ENCODE assay signal across 8 cellular contexts in genomic region chr22:31630331-31631329, GRCh38. TPM values are rescaled to one million over a fixed set of nuclear protein-coding genes. Genes with fewer than 3 reads are reported as not detected.
DNase-seq lines count a peak whose midpoint lies in the region; ATAC-seq and TF ChIP-seq lines count a peak whose summit lies in the region.

No MANE protein-coding gene starts in this region.

- H3K4me3 Mint-ChIP-seq in CD4-positive, alpha-beta memory T cell, result peak overlapping the region; percentile 86 to 89 (median 88)
- H3K4me3 Mint-ChIP-seq in activated naive CD4-positive, alpha-beta T cell treated with anti-CD3 and anti-CD28 coated beads, Interleukin-2, amount 50 U/mL, for 24 hours, result peak overlapping the region; percentile 89
- H3K4me3 Mint-ChIP-seq in glutamatergic neuron (ENCODE audit: unreplicated experiment) (peak overlapping the region; percentile 88), osteocyte (ENCODE audit: unreplicated experiment) (peak overlapping the region; percentile 88)

- 3% methylated on average over 26 of the region's 65 CpGs for whole genome bisulfite sequencing in SK-N-SH (ENCODE audit: low lambda C conversion rate)

- no peak for TF ChIP-seq CTCF in KMS-11 (conservative IDR thresholded peaks at IDR 0.05; ENCODE audit: low read depth, low read length)
- TF ChIP-seq CTCF in SK-N-SH (IDR thresholded peaks at IDR 0.05), result no peak; the same call in 1 of the 2 replicates
- TF ChIP-seq CTCF in glutamatergic neuron (IDR thresholded peaks at IDR 0.05; ENCODE audit: partially characterized antibody, unreplicated experiment), result no peak
- no peak for TF ChIP-seq CTCF in osteocyte (IDR thresholded peaks at IDR 0.05)
- TF ChIP-seq CTCF in thoracic aorta (IDR thresholded peaks at IDR 0.05), result no peak

- peak overlapping the region; percentile 52 for H3K4me2 ChIP-seq in KMS-11
- H3K4me2 ChIP-seq in SK-N-SH, result peak overlapping the region; percentile 96

- peak overlapping the region; percentile 86 for H3K27ac ChIP-seq in CD4-positive, alpha-beta memory T cell (ENCODE audit: low read depth, low read length)
- peak overlapping the region; percentile 81 for H3K27ac ChIP-seq in KMS-11
- peak overlapping the region; percentile 77 to 80 for H3K27ac ChIP-seq in SK-N-SH (ENCODE audit: low read depth in 2 of 2, low read length in 1 of 2)
- peak overlapping the region; percentile 82 to 84 for H3K27ac ChIP-seq in thoracic aorta

- H3K9me3 Mint-ChIP-seq in CD4-positive, alpha-beta memory T cell, result peaks cover 0 to 5% (median 0%) of the 10 kb centered on the region in 8 donors
- no peaks in the 10 kb centered on the region for H3K9me3 Mint-ChIP-seq in activated naive CD4-positive, alpha-beta T cell treated with anti-CD3 and anti-CD28 coated beads, Interleukin-2, amount 50 U/mL, for 24 hours
- H3K9me3 Mint-ChIP-seq in glutamatergic neuron (ENCODE audit: unreplicated experiment) (peaks cover 5% of the 10 kb centered on the region), osteocyte (ENCODE audit: unreplicated experiment) (no peaks in the 10 kb centered on the region)

- H3K4me1 Mint-ChIP-seq in CD4-positive, alpha-beta memory T cell, result peaks cover 20 to 66% (median 39%) of the 10 kb centered on the region in 4 donors
- peaks cover 48% of the 10 kb centered on the region for H3K4me1 Mint-ChIP-seq in activated naive CD4-positive, alpha-beta T cell treated with anti-CD3 and anti-CD28 coated beads, Interleukin-2, amount 50 U/mL, for 24 hours
- H3K4me1 Mint-ChIP-seq in glutamatergic neuron (ENCODE audit: low read depth, unreplicated experiment) (peaks cover 13% of the 10 kb centered on the region), osteocyte (ENCODE audit: unreplicated experiment) (peaks cover 42% of the 10 kb centered on the region)

- H3K9ac ChIP-seq in KMS-11 (peak overlapping the region; percentile 97), SK-N-SH (peak overlapping the region; percentile 80)

- no peaks in the 10 kb centered on the region for H3K27me3 ChIP-seq in CD4-positive, alpha-beta memory T cell (ENCODE audit: insufficient read depth, low read length)
- H3K27me3 ChIP-seq in KMS-11 (ENCODE audit: insufficient read depth, low read depth) (no peaks in the 10 kb centered on the region), SK-N-SH (ENCODE audit: insufficient read depth) (no peaks in the 10 kb centered on the region), thoracic aorta (replicated peaks; ENCODE audit: insufficient read depth) (no peaks in the 10 kb centered on the region)

- intact Hi-C loops in CD4-positive, alpha-beta memory T cell (cut with micrococcal nuclease), result loop anchor here (1.0 to 10.0 kb wide), 4 partner anchors 43 to 866 kb away; partner anchors contain the start of genes PIK3IP1 and SFI1

- ATAC-seq in GM19468 (IDR thresholded peaks at IDR 0.05; ENCODE audit: extremely low read depth, unreplicated experiment) (peak; percentile 38), thoracic aorta (ENCODE audit: insufficient number of reproducible peaks, low FRiP score, low read depth) (peak; percentile 5)

- H3K36me3 ChIP-seq in CD4-positive, alpha-beta memory T cell (ENCODE audit: insufficient read depth, low read length), result no peaks in the 10 kb centered on the region
- H3K36me3 ChIP-seq in KMS-11 (ENCODE audit: insufficient read depth) (no peaks in the 10 kb centered on the region), SK-N-SH (replicated peaks in 1 of 2; ENCODE audit: control insufficient read depth in 1 of 2, insufficient read depth in 2 of 2, low read length in 1 of 2) (peaks cover 7 to 9% of the 10 kb centered on the region in 2 experiments), thoracic aorta (no peaks in the 10 kb centered on the region)

- H3K27ac Mint-ChIP-seq in CD4-positive, alpha-beta memory T cell, result peak overlapping the region; percentile 88 to 96 (median 94)
- peak overlapping the region; percentile 93 for H3K27ac Mint-ChIP-seq in activated naive CD4-positive, alpha-beta T cell treated with anti-CD3 and anti-CD28 coated beads, Interleukin-2, amount 50 U/mL, for 24 hours
- H3K27ac Mint-ChIP-seq in glutamatergic neuron (ENCODE audit: unreplicated experiment) (peak overlapping the region; percentile 79), osteocyte (ENCODE audit: unreplicated experiment) (peak overlapping the region; percentile 82)

- DNase-seq in CD4-positive, alpha-beta memory T cell, result peak; percentile 88 to 94 (median 89)
- DNase-seq in SK-N-SH, result peak; percentile 93
- DNase-seq in glutamatergic neuron, result peak; percentile 90
- peak; percentile 89 for DNase-seq in osteocyte (ENCODE audit: extremely low spot score, unreplicated experiment)
- DNase-seq in thoracic aorta (ENCODE audit: low spot score), result peak; percentile 59

- no peaks in the 10 kb centered on the region for H3K9me3 ChIP-seq in CD4-positive, alpha-beta memory T cell (ENCODE audit: control insufficient read depth in 1 of 2, low read length in 2 of 2)
- no peaks in the 10 kb centered on the region for H3K9me3 ChIP-seq in SK-N-SH
- no peaks in the 10 kb centered on the region for H3K9me3 ChIP-seq in thoracic aorta

- no peaks in the 10 kb centered on the region for H3K9me2 ChIP-seq in SK-N-SH

- H3F3A ChIP-seq in SK-N-SH (replicated peaks; ENCODE audit: insufficient read depth), result no peaks in the 10 kb centered on the region

- no peaks in the 10 kb centered on the region for H3K27me3 Mint-ChIP-seq in CD4-positive, alpha-beta memory T cell
- H3K27me3 Mint-ChIP-seq in activated naive CD4-positive, alpha-beta T cell treated with anti-CD3 and anti-CD28 coated beads, Interleukin-2, amount 50 U/mL, for 24 hours, result no peaks in the 10 kb centered on the region
- H3K27me3 Mint-ChIP-seq in glutamatergic neuron (ENCODE audit: unreplicated experiment) (peaks cover 10% of the 10 kb centered on the region), osteocyte (ENCODE audit: unreplicated experiment) (no peaks in the 10 kb centered on the region)

- H4K20me1 ChIP-seq in KMS-11 (ENCODE audit: insufficient read depth) (no peaks in the 10 kb centered on the region), SK-N-SH (ENCODE audit: insufficient read depth) (peaks cover 52% of the 10 kb centered on the region)

- H2AFZ ChIP-seq in KMS-11 (ENCODE audit: low read depth), result peak overlapping the region; percentile 76
- peak overlapping the region; percentile 83; the same call in 1 of the 2 replicates for H2AFZ ChIP-seq in SK-N-SH (ENCODE audit: low read depth)

- CTCF ChIA-PET in CD4-positive, alpha-beta memory T cell (lab: Charles Lee; ENCODE audit: partially characterized antibody), result interaction anchor here (1.0 to 7.0 kb wide), 11 partner anchors 14 to 711 kb away, joined by 3 to 65 read pairs (median 4); partner anchors contain the start of genes PATZ1 and PISD
- CTCF ChIA-PET in SK-N-SH (lab: Yijun Ruan, JAX), result interaction anchor here (0.7 to 7.1 kb wide), 12 partner anchors 10 to 340 kb away, joined by 3 to 48 read pairs (median 4); partner anchors contain the start of gene PISD

- peaks cover 37% of the 10 kb centered on the region for H3K79me2 ChIP-seq in KMS-11 (ENCODE audit: insufficient read depth, low read depth)
- H3K79me2 ChIP-seq in SK-N-SH (ENCODE audit: insufficient read depth), result peaks cover 66% of the 10 kb centered on the region

- POLR2A ChIA-PET in CD4-positive, alpha-beta memory T cell (lab: Charles Lee; ENCODE audit: partially characterized antibody), result interaction anchor here (0.6 to 2.1 kb wide), 29 partner anchors 9 to 1040 kb away, joined by 3 to 23 read pairs (median 4); partner anchors contain the start of genes DRG1, EIF4ENIF1, PATZ1 and PES1
- POLR2A ChIA-PET in SK-N-SH (lab: Yijun Ruan, JAX), result interaction anchor here (0.8 to 1.4 kb wide), 3 partner anchors 31 to 74 kb away, joined by 3 to 7 read pairs (median 4); partner anchors contain the start of gene PISD

- peaks cover 56% of the 10 kb centered on the region for H3K4me1 ChIP-seq in CD4-positive, alpha-beta memory T cell (ENCODE audit: insufficient read depth, low read length)
- H3K4me1 ChIP-seq in KMS-11 (ENCODE audit: low read depth, poor library complexity, severe bottlenecking), result peaks cover 14% of the 10 kb centered on the region
- H3K4me1 ChIP-seq in SK-N-SH (ENCODE audit: control insufficient read depth in 1 of 2, insufficient read depth in 2 of 2, low read depth in 1 of 2, low read length in 1 of 2), result peaks cover 0 to 49% of the 10 kb centered on the region in 2 experiments; a peak in 1 of 4 replicates
- peaks cover 13 to 36% of the 10 kb centered on the region in 2 donors for H3K4me1 ChIP-seq in thoracic aorta (ENCODE audit: control insufficient read depth in 1 of 2, low read depth in 2 of 2)

- H3K36me3 Mint-ChIP-seq in CD4-positive, alpha-beta memory T cell, result peaks cover 0 to 1% of the 10 kb centered on the region in 2 donors
- H3K36me3 Mint-ChIP-seq in activated naive CD4-positive, alpha-beta T cell treated with anti-CD3 and anti-CD28 coated beads, Interleukin-2, amount 50 U/mL, for 24 hours, result peaks cover 2% of the 10 kb centered on the region
- H3K36me3 Mint-ChIP-seq in glutamatergic neuron (ENCODE audit: unreplicated experiment) (no peaks in the 10 kb centered on the region), osteocyte (ENCODE audit: unreplicated experiment) (peaks cover 2% of the 10 kb centered on the region)

- peak overlapping the region; percentile 29 to 69 for H3K4me3 ChIP-seq in CD4-positive, alpha-beta memory T cell (ENCODE audit: low read length in 2 of 2)
- no peak overlapping the region for H3K4me3 ChIP-seq in KMS-11 (IDR thresholded peaks at IDR 0.05; ENCODE audit: insufficient read depth, low read depth, low read length)
- peak overlapping the region; percentile 78 to 91 for H3K4me3 ChIP-seq in SK-N-SH (ENCODE audit: low read depth in 2 of 2, low read length in 1 of 2)
- H3K4me3 ChIP-seq in thoracic aorta, result peak overlapping the region; percentile 95

- no peak for TF ChIP-seq EP300 in SK-N-SH (IDR thresholded peaks at IDR 0.05; ENCODE audit: borderline replicate concordance in 1 of 2, low read depth in 1 of 2, low read length in 1 of 2)

- TF ChIP-seq RAD21 in SK-N-SH (IDR thresholded peaks at IDR 0.05; ENCODE audit: low read length), result no peak

TF ChIP-seq in SK-N-SH, 30 proteins besides CTCF, POLR2A, EP300 and RAD21 (continues in another document):
- peak; percentile 85 for TF ChIP-seq MXI1 (IDR thresholded peaks at IDR 0.05; ENCODE audit: low read depth, low read length)
- TF ChIP-seq TAF1 (IDR thresholded peaks at IDR 0.05; ENCODE audit: borderline replicate concordance, low read depth, low read length), result 0 out of 2 replicates have a peak, but pooled peaks have one; percentile 45
- no peak for TF ChIP-seq JUND (IDR thresholded peaks at IDR 0.05)
- no peak for TF ChIP-seq NFIC (IDR thresholded peaks at IDR 0.05; ENCODE audit: borderline replicate concordance)
- peak; percentile 95 for TF ChIP-seq MAX (IDR thresholded peaks at IDR 0.05; ENCODE audit: low read depth)

RNA-seq across cellular contexts. Expression of gene PISD, which starts 31.4 kb away (rescaled TPM):
- total RNA-seq in CD4-positive, alpha-beta memory T cell, result 10 to 100 TPM; 34.3 to 35.4 TPM
- polyA plus RNA-seq in CD4-positive, alpha-beta memory T cell, result 10 to 100 TPM; 16.7 to 27.3 TPM
- 34.9 and 41.4 TPM in 2 replicates for polyA plus RNA-seq in SK-N-SH (2012; rRNA removed)
- polyA plus RNA-seq in SK-N-SH (2012; cell fraction: cytosol; rRNA removed), result 16.3 and 23.2 TPM in 2 replicates
- polyA plus RNA-seq in SK-N-SH (2012; cell fraction: nucleus; rRNA removed), result 105 and 113 TPM in 2 replicates
- 60.9 TPM for total RNA-seq in glutamatergic neuron (ENCODE audit: unreplicated experiment)
- 32.9 and 36.2 TPM in 2 replicates for total RNA-seq in osteocyte
- 10 to 100 TPM; 41.4 to 54.9 TPM for total RNA-seq in thoracic aorta
